12 cellular contexts compared by ENCODE assay signal in genomic region chr12:28034271-28034670, GRCh38.
"Had no signal": no experiment of that assay in that cellular context is flagged by ENCODE, and none has a peak within 500 bp of the region (broad histone marks: within the 10 kb centered on the region; RNA-seq: fewer than 3 reads in every experiment).

No MANE protein-coding gene starts in this region.

- H3K4me1 ChIP-seq: uterus had no signal

- H3K4me1 Mint-ChIP-seq: activated naive CD8-positive, alpha-beta T cell treated with anti-CD3 and anti-CD28 coated beads, Interleukin-2, amount 10 ng/mL, durations not matched to agents 7 days and 5 days; naive B cell had no signal

- H3K27ac Mint-ChIP-seq: activated CD8-positive, alpha-beta T cell treated with anti-CD3 and anti-CD28 coated beads for 36 hours; activated naive CD8-positive, alpha-beta T cell treated with anti-CD3 and anti-CD28 coated beads, Interleukin-2, amount 10 ng/mL, durations not matched to agents 7 days and 5 days; activated T-cell treated with anti-CD3 and anti-CD28 coated beads, Interleukin-2, amount 50 U/mL, for 72 hours; naive B cell had no signal

- H2AFZ ChIP-seq: hepatocyte, parathyroid adenoma had no signal

- DNase-seq: activated CD8-positive, alpha-beta memory T cell treated with anti-CD3 and anti-CD28 coated beads, Interleukin-2, amount 50 U/mL, for 4 hours; activated CD8-positive, alpha-beta T cell treated with anti-CD3 and anti-CD28 coated beads for 36 hours; activated gamma-delta T cell treated with Interleukin-2 at 50 U/mL for 16 hours; activated naive CD8-positive, alpha-beta T cell treated with anti-CD3 and anti-CD28 coated beads, Interleukin-2, amount 10 ng/mL, durations not matched to agents 7 days and 5 days; activated T-cell treated with anti-CD3 and anti-CD28 coated beads, Interleukin-2, amount 50 U/mL, for 72 hours; aorta; dorsolateral prefrontal cortex; naive B cell; T-helper 9 cell; uterus had no signal

- H3K4me3 ChIP-seq: dorsolateral prefrontal cortex, hepatocyte, uterus had no signal

- H3K27ac ChIP-seq: dorsolateral prefrontal cortex, hepatocyte, parathyroid adenoma, uterus had no signal

- H3K79me2 ChIP-seq: hepatocyte, parathyroid adenoma had no signal

- H3K9ac ChIP-seq: parathyroid adenoma had no signal

- H3K4me2 ChIP-seq: hepatocyte had no signal

- H3K36me3 Mint-ChIP-seq: activated naive CD8-positive, alpha-beta T cell treated with anti-CD3 and anti-CD28 coated beads, Interleukin-2, amount 10 ng/mL, durations not matched to agents 7 days and 5 days; naive B cell had no signal

- H3K4me3 Mint-ChIP-seq: activated CD8-positive, alpha-beta T cell treated with anti-CD3 and anti-CD28 coated beads for 36 hours; activated naive CD8-positive, alpha-beta T cell treated with anti-CD3 and anti-CD28 coated beads, Interleukin-2, amount 10 ng/mL, durations not matched to agents 7 days and 5 days; activated T-cell treated with anti-CD3 and anti-CD28 coated beads, Interleukin-2, amount 50 U/mL, for 72 hours; naive B cell had no signal

- H3K36me3 ChIP-seq: uterus had no signal

- H3K9me3 Mint-ChIP-seq: activated CD8-positive, alpha-beta T cell treated with anti-CD3 and anti-CD28 coated beads for 36 hours; activated T-cell treated with anti-CD3 and anti-CD28 coated beads, Interleukin-2, amount 50 U/mL, for 72 hours had no signal

- ATAC-seq: activated CD8-positive, alpha-beta T cell treated with anti-CD3 and anti-CD28 coated beads for 36 hours; activated T-cell treated with anti-CD3 and anti-CD28 coated beads, Interleukin-2, amount 50 U/mL, for 72 hours had no signal

- H3K27me3 ChIP-seq: hepatocyte, uterus had no signal

- H3K9me3 ChIP-seq: uterus had no signal
